In the genomic region with DNA sequence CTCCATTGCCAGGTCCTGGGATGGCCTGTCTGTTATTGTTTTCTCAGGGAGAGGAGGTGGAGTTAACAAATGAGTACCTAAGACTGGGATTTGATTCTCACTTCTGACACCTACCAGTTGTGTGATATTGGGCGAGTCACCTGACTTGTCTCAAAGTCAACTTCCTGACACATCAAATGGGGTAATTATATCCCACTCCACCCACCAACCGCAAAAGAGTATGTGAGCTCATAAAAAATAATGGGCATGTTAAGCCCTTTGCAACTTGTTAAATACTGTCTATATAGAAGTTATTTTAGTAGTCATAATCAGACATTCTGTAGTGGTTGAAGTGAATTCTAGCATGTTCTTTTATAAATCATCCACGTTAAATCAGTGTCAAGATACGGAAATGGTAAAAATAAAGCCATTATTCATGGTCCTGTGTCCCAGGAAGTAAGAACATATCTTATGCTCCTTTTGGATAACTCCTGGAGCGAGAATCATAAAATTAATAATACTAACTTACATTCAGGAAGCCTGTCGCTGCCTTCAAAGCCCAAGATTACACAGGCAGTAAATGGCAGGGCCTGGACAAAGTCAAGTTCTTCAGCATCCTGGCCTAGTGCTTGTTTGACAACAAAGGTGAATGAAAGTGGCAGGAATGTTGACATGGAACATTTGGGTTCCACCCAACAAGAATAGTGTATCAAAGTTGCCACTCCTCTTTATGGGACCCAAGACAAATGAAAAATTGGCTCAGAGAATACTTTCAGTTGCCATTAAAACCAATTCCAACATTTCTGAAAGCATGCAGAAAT, we compare ENCODE assay signal across 14 cellular contexts. TPM values are rescaled to one million over a fixed set of nuclear protein-coding genes. Genes with fewer than 3 reads are reported as not detected.
DNase-seq lines count a peak whose midpoint lies in the region; ATAC-seq and TF ChIP-seq lines count a peak whose summit lies in the region.
"Had no signal": no experiment of that assay in that cellular context is flagged by ENCODE, and none has a peak within 500 bp of the region (broad histone marks: within the 10 kb centered on the region; RNA-seq: fewer than 3 reads in every experiment).

No MANE protein-coding gene starts in this region.

- DNase-seq in CD4-positive, alpha-beta memory T cell, result peak; percentile 59 to 84 (median 60)
- DNase-seq in PC-3 (peak; percentile 19), mucosa of descending colon (peak in 2 of 3 donors; percentile 52 to 90), sciatic nerve (ENCODE audit: low spot score) (no peak), UCSD-AML1 (lab: John Stamatoyannopoulos, UW; ENCODE audit: unreplicated experiment) (no peak)
- DNase-seq in activated gamma-delta T cell treated with anti-CD3 and anti-CD28 coated beads, Interleukin-2, amount 50 U/mL, for 16 hours (ENCODE audit: low read depth), result peak; percentile 41
- DNase-seq: C1 segment of cervical spinal cord, GDM1, NCI-H187 had no signal

- peaks cover 2% of the 10 kb centered on the region in 2 donors for H3K27me3 Mint-ChIP-seq in CD4-positive, alpha-beta memory T cell

- no peaks in the 10 kb centered on the region for H3F3A ChIP-seq in PC-3 (ENCODE audit: low read length, unreplicated experiment)

- H3K79me2 ChIP-seq in PC-3 (ENCODE audit: low read length), result no peaks in the 10 kb centered on the region
- H3K79me2 ChIP-seq: parathyroid adenoma had no signal

- peaks cover 9 to 10% of the 10 kb centered on the region in 2 donors for H3K36me3 Mint-ChIP-seq in CD4-positive, alpha-beta memory T cell
- H3K36me3 Mint-ChIP-seq: IgD-negative memory B cell had no signal

- TF ChIP-seq CTCF in PC-3 (conservative IDR thresholded peaks at IDR 0.05; ENCODE audit: low read depth, low read length), result no peak
- TF ChIP-seq CTCF in mucosa of descending colon (IDR thresholded peaks at IDR 0.05), result no peak

- ATAC-seq in PC-3 (no peak), mucosa of descending colon (peak; percentile 89), GM21619 (IDR thresholded peaks at IDR 0.05; ENCODE audit: unreplicated experiment) (no peak), sciatic nerve (no peak), HG03432 (IDR thresholded peaks at IDR 0.05; ENCODE audit: unreplicated experiment) (no peak)

- H3K9me3 ChIP-seq in CD4-positive, alpha-beta memory T cell (ENCODE audit: control insufficient read depth in 1 of 2, low read length in 2 of 2), result no peaks in the 10 kb centered on the region
- H3K9me3 ChIP-seq in PC-3 (ENCODE audit: low read length) (no peaks in the 10 kb centered on the region), mucosa of descending colon (no peaks in the 10 kb centered on the region)
- H3K9me3 ChIP-seq: esophagus muscularis mucosa had no signal

- H3K9me2 ChIP-seq in PC-3 (replicated peaks; ENCODE audit: low read length), result no peaks in the 10 kb centered on the region

- H3K36me3 ChIP-seq in CD4-positive, alpha-beta memory T cell (ENCODE audit: insufficient read depth, low read length), result no peaks in the 10 kb centered on the region
- peaks cover 5% of the 10 kb centered on the region; the same call in 1 of the 2 replicates for H3K36me3 ChIP-seq in PC-3 (ENCODE audit: low read depth, low read length)
- H3K36me3 ChIP-seq in mucosa of descending colon (ENCODE audit: low read depth), result no peaks in the 10 kb centered on the region
- H3K36me3 ChIP-seq: esophagus muscularis mucosa had no signal

- H3K4me3 ChIP-seq in CD4-positive, alpha-beta memory T cell (ENCODE audit: low read length in 2 of 2), result peak overlapping the region in 1 of 2 donors; percentile 3
- H3K4me3 ChIP-seq in PC-3 (ENCODE audit: low read length) (no peak overlapping the region), mucosa of descending colon (no peak overlapping the region)
- H3K4me3 ChIP-seq: esophagus muscularis mucosa had no signal

- BruUV-seq in PC-3 (replicated peaks; lab: Mats Ljungman, UMichigan), result no TSS peak

- CTCF ChIA-PET in CD4-positive, alpha-beta memory T cell (lab: Charles Lee; ENCODE audit: partially characterized antibody), result interaction anchor here (1.0 to 2.1 kb wide), 4 partner anchors 17 to 69 kb away, joined by 3 to 6 read pairs (median 3); no protein-coding TSS in a partner anchor
- CTCF ChIA-PET in PC-3 (lab: Charles Lee), result no interaction called here

- peak overlapping the region; percentile 3 for H3K27ac ChIP-seq in CD4-positive, alpha-beta memory T cell (ENCODE audit: low read depth, low read length)
- no peak overlapping the region for H3K27ac ChIP-seq in PC-3 (ENCODE audit: low read length)
- H3K27ac ChIP-seq: esophagus muscularis mucosa, parathyroid adenoma had no signal

- no peaks in the 10 kb centered on the region for H3K27me3 ChIP-seq in CD4-positive, alpha-beta memory T cell (ENCODE audit: insufficient read depth, low read length)
- no peaks in the 10 kb centered on the region for H3K27me3 ChIP-seq in PC-3 (ENCODE audit: low read length)
- H3K27me3 ChIP-seq: esophagus muscularis mucosa had no signal

- intact Hi-C loops in CD4-positive, alpha-beta memory T cell (cut with micrococcal nuclease), result no loop called here
- intact Hi-C loops in PC-3 (cut with micrococcal nuclease), result no loop called here
- intact Hi-C loops in mucosa of descending colon (cut with DNase I, micrococcal nuclease), result no loop called here
- intact Hi-C loops in sciatic nerve (cut with DNase I), result no loop called here

- no peak overlapping the region for H3K9ac ChIP-seq in PC-3 (ENCODE audit: low read length)
- H3K9ac ChIP-seq: parathyroid adenoma had no signal

- no peak overlapping the region for H3K4me2 ChIP-seq in PC-3 (ENCODE audit: low read length)

- H4K20me1 ChIP-seq in PC-3 (ENCODE audit: low read length), result no peaks in the 10 kb centered on the region

- H3K4me1 Mint-ChIP-seq in CD4-positive, alpha-beta memory T cell, result peaks cover 58 to 86% (median 73%) of the 10 kb centered on the region in 4 donors

- peak overlapping the region in 7 of 8 donors; percentile 52 to 81 (median 71) for H3K4me3 Mint-ChIP-seq in CD4-positive, alpha-beta memory T cell
- H3K4me3 Mint-ChIP-seq: IgD-negative memory B cell had no signal

- peak overlapping the region; percentile 78 to 94 (median 87) for H3K27ac Mint-ChIP-seq in CD4-positive, alpha-beta memory T cell
- H3K27ac Mint-ChIP-seq: IgD-negative memory B cell had no signal

- H3K9me3 Mint-ChIP-seq in CD4-positive, alpha-beta memory T cell, result peaks cover 0 to 7% (median 0%) of the 10 kb centered on the region in 8 donors
- H3K9me3 Mint-ChIP-seq: IgD-negative memory B cell had no signal

- H2AFZ ChIP-seq in PC-3 (ENCODE audit: low read length), result no peak overlapping the region
- H2AFZ ChIP-seq: parathyroid adenoma had no signal

- POLR2A ChIA-PET in CD4-positive, alpha-beta memory T cell (lab: Charles Lee; ENCODE audit: partially characterized antibody), result interaction anchor here (0.9 to 1.7 kb wide), 6 partner anchors 11 to 70 kb away, joined by 3 to 12 read pairs (median 4); no protein-coding TSS in a partner anchor
- POLR2A ChIA-PET in PC-3 (lab: Charles Lee; ENCODE audit: unreplicated experiment), result no interaction called here

- H3K4me1 ChIP-seq in CD4-positive, alpha-beta memory T cell (ENCODE audit: insufficient read depth, low read length), result peaks cover 80% of the 10 kb centered on the region
- H3K4me1 ChIP-seq in PC-3 (ENCODE audit: insufficient read depth, low read length), result peaks cover 47% of the 10 kb centered on the region
- peaks cover 26% of the 10 kb centered on the region for H3K4me1 ChIP-seq in mucosa of descending colon (ENCODE audit: low read depth)
- H3K4me1 ChIP-seq: esophagus muscularis mucosa, parathyroid adenoma had no signal

RNA-seq across cellular contexts. Expression of a gene that starts 54.3 kb away (rescaled TPM):
- total RNA-seq in CD4-positive, alpha-beta memory T cell, result 10 to 100 TPM; 35.5 to 35.7 TPM
- polyA plus RNA-seq in CD4-positive, alpha-beta memory T cell, result 10 to 100 TPM in 1 of 2 donors, 1 to 10 TPM in 1; 3.9 to 21.0 TPM
- total RNA-seq in PC-3 (2014; rRNA removed), result 51.7 and 57.1 TPM in 2 replicates
- 100 to 1,000 TPM; 150 to 502 (median 282) TPM for total RNA-seq in mucosa of descending colon
- total RNA-seq in sciatic nerve, result 24.6 TPM

Comparison
In these comparisons a context has a peak if more than half of its experiments do, and no peak if none do; other contexts are left out.
1. DNase-seq: peak in CD4-positive, alpha-beta memory T cell (5 of 5), PC-3 (single experiment), activated gamma-delta T cell treated with anti-CD3 and anti-CD28 coated beads, Interleukin-2, amount 50 U/mL, for 16 hours (single experiment) and mucosa of descending colon (2 of 3); none in sciatic nerve (single experiment) and UCSD-AML1 (single experiment).